In genomic region chr5:75723378-75723777, GRCh38 we compare ENCODE assay signal across 35 cellular contexts.
"Had no signal": no experiment of that assay in that cellular context is flagged by ENCODE, and none has a peak within 500 bp of the region (broad histone marks: within the 10 kb centered on the region; RNA-seq: fewer than 3 reads in every experiment).

No MANE protein-coding gene starts in this region.

- H3K27ac ChIP-seq: KMS-11 had no signal

- DNase-seq: Karpas-422, Kasumi-1, MG63, MM.1S, MV-4-11, NCI-H1048, NCI-H1092, NCI-H1092 treated with DMSO at 0.1 percent for 48 hours, NCI-H1105, NCI-H1105 treated with DMSO at 0.1 percent for 48 hours, NCI-H1417, NCI-H1417 treated with DMSO at 0.1 percent for 48 hours, NCI-H1436, NCI-H1436 treated with DMSO at 0.1 percent for 48 hours, NCI-H146, NCI-H1694, NCI-H1694 treated with DMSO at 0.1 percent for 48 hours, NCI-H187, NCI-H187 treated with DMSO at 0.1 percent for 48 hours, NCI-H1930, NCI-H2029, NCI-H2029 treated with DMSO at 0.1 percent for 48 hours, NCI-H2081, NCI-H2081 treated with DMSO at 0.1 percent for 48 hours, NCI-H2107, NCI-H2171, NCI-H2171 treated with DMSO at 0.1 percent for 48 hours, NCI-H2227 treated with DMSO at 0.1 percent for 48 hours, NCI-H226, NCI-H345, NCI-H446, NCI-H446 treated with DMSO at 0.1 percent for 48 hours, NCI-H510A, NCI-H510A treated with DMSO at 0.1 percent for 48 hours had no signal

- H3K4me2 ChIP-seq: KMS-11 had no signal

- H3K9ac ChIP-seq: KMS-11 had no signal

- H3K36me3 ChIP-seq: MG63 had no signal

- H3K4me3 ChIP-seq: MG63 had no signal

- H3K9me3 ChIP-seq: MG63 had no signal
